ENCODE assay signal across 9 cellular contexts in the genomic region with DNA sequence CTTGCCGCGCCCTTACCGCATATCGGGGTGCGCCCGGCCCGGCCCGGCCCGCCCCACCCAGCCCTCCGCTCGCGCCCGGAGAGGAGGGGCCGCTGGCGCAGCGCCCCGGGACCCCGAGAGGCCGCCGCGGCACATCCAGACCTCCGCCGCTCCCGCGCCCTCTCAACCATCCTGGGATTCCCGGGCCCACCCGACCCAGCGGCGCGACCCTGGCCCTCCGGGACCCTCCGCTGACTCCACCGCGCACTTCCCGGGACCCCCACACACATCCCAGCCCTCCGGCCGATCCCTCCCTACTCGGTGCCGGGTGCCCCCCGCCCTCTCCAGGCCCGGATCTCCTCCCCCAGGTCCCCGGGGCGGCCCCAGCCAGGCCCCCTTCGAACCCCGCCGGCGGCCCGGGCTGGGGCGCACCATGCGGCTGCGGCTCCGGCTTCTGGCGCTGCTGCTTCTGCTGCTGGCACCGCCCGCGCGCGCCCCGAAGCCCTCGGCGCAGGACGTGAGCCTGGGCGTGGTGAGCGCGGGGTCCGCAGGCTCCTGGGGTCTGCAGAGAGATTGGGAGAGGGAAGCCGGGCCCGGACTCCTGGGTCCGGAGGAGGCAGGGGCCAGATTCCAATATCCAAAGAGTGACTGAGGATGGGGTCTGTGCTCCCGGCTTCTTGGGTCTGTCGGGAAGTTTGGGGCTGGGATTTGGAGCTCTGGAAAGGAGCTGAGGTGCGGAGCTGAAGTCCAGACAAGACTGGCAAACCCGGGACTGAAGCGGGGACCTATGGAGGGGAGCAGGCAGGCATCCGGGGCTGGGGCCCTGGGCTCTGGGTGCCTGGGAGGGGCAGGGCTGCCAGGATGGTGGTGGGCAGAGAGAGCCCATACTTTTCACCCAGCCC. TPM values are rescaled to one million over a fixed set of nuclear protein-coding genes. Genes with fewer than 3 reads are reported as not detected.
DNase-seq lines count a peak whose midpoint lies in the region; ATAC-seq, FAIRE-seq and TF ChIP-seq lines count a peak whose summit lies in the region.
"Had no signal": no experiment of that assay in that cellular context is flagged by ENCODE, and none has a peak within 500 bp of the region (broad histone marks: within the 10 kb centered on the region; RNA-seq: fewer than 3 reads in every experiment).

A gene with protein sequence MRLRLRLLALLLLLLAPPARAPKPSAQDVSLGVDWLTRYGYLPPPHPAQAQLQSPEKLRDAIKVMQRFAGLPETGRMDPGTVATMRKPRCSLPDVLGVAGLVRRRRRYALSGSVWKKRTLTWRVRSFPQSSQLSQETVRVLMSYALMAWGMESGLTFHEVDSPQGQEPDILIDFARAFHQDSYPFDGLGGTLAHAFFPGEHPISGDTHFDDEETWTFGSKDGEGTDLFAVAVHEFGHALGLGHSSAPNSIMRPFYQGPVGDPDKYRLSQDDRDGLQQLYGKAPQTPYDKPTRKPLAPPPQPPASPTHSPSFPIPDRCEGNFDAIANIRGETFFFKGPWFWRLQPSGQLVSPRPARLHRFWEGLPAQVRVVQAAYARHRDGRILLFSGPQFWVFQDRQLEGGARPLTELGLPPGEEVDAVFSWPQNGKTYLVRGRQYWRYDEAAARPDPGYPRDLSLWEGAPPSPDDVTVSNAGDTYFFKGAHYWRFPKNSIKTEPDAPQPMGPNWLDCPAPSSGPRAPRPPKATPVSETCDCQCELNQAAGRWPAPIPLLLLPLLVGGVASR (plus strand): TSS at position 56 of the 881 bp plus-strand sequence. CDS start 357 bp downstream, at position 413.

- H3K27ac ChIP-seq in A549 = peak within 1 kb of the TSS; percentile 75 to 84

- ATAC-seq in A549 (peak; percentile 43 to 62), HG03469 (IDR thresholded peaks at IDR 0.05; ENCODE audit: unreplicated experiment) (no peak)

- H3K4me1 Mint-ChIP-seq in IgD-negative memory B cell = peaks cover 5 to 7% (median 5%) of the 10 kb centered on the region in 3 donors
- H3K4me1 Mint-ChIP-seq in mesothelial cell of epicardium = peaks cover 7% of the 10 kb centered on the region

- peaks cover 33% of the 10 kb centered on the region for H3K27me3 Mint-ChIP-seq in IgD-negative memory B cell
- peaks cover 93% of the 10 kb centered on the region for H3K27me3 Mint-ChIP-seq in mesothelial cell of epicardium (ENCODE audit: low read depth)

- H3K4me3 ChIP-seq in A549 (peak within 1 kb of the TSS; percentile 75), cardiac fibroblast (replicated peaks in 1 of 2; ENCODE audit: low read depth in 2 of 2, low read length in 2 of 2) (peak within 1 kb of the TSS; percentile 44 to 47)

- POLR2A ChIA-PET in A549 (lab: Yijun Ruan, JAX) = interaction anchor here (0.7 to 1.4 kb wide), 3 partner anchors 22 to 72 kb away, joined by 3 to 6 read pairs (median 3); no protein-coding TSS in a partner anchor

- TF ChIP-seq CTCF in A549 (IDR thresholded peaks at IDR 0.05) = no peak
- no peak for TF ChIP-seq CTCF in cardiac fibroblast (IDR thresholded peaks at IDR 0.05; ENCODE audit: low read depth, low read length)
- TF ChIP-seq CTCF in mesothelial cell of epicardium (IDR thresholded peaks at IDR 0.05; ENCODE audit: unreplicated experiment) = no peak

- peak within 1 kb of the TSS; percentile 100 for H3K4me2 ChIP-seq in A549

- H3K27ac Mint-ChIP-seq in IgD-negative memory B cell = no peak within 1 kb of the TSS
- no peak within 1 kb of the TSS for H3K27ac Mint-ChIP-seq in mesothelial cell of epicardium

- no peak for TF ChIP-seq EP300 in A549 (IDR thresholded peaks at IDR 0.05)

- TF ChIP-seq POLR2A in A549 (IDR thresholded peaks at IDR 0.05; ENCODE audit: low read length) (no peak), GM12892 (IDR thresholded peaks at IDR 0.05; ENCODE audit: low read depth, low read length) (no peak)

- H3K9me3 Mint-ChIP-seq in IgD-negative memory B cell (no peaks in the 10 kb centered on the region), mesothelial cell of epicardium (no peaks in the 10 kb centered on the region)

- H3K9me3 ChIP-seq in A549 = no peaks in the 10 kb centered on the region

- no peak for TF ChIP-seq RAD21 in A549 (conservative IDR thresholded peaks at IDR 0.05 in 1 of 2, IDR thresholded peaks at IDR 0.05 in 1 of 2)

- H3K36me3 Mint-ChIP-seq in IgD-negative memory B cell (no peaks in the 10 kb centered on the region), mesothelial cell of epicardium (no peaks in the 10 kb centered on the region)

- CTCF ChIA-PET in A549 (lab: Yijun Ruan, JAX) = interaction anchor here (1.5 to 6.2 kb wide), 5 partner anchors 12 to 83 kb away, joined by 3 to 104 read pairs (median 10); no protein-coding TSS in a partner anchor

- DNase-seq in A549 (ENCODE audit: low read depth in 1 of 2, low spot score in 1 of 2) = no peak
- no peak for DNase-seq in cardiac fibroblast (ENCODE audit: low read depth in 2 of 2)
- DNase-seq in mesothelial cell of epicardium (ENCODE audit: low spot score in 2 of 2, unreplicated experiment in 2 of 2) = no peak
- DNase-seq in RKO (ENCODE audit: low spot score) = no peak
- no peak for DNase-seq in T-helper 9 cell
- no peak for DNase-seq in GM12892 (ENCODE audit: insufficient read length)

- WGBS in A549 (ENCODE audit: missing lambda C conversion rate) = 88% methylated on average over 21 of the region's 75 CpGs

- H3K4me3 Mint-ChIP-seq in IgD-negative memory B cell (peak within 1 kb of the TSS; percentile 80 to 93 (median 88)), mesothelial cell of epicardium (peak within 1 kb of the TSS; percentile 63)

- H3K4me1 ChIP-seq in A549 = peaks cover 3% of the 10 kb centered on the region; the same call in 1 of the 3 replicates

- FAIRE-seq in A549 (lab: Jason Lieb, UNC) = no peak
- no peak for FAIRE-seq in GM12892 (lab: Jason Lieb, UNC)

TF ChIP-seq in A549, 52 proteins besides CTCF, POLR2A, EP300 and RAD21:
- TF ChIP-seq CBX8 (IDR thresholded peaks at IDR 0.05) = no peak
- TF ChIP-seq EHMT2 (IDR thresholded peaks at IDR 0.05; ENCODE audit: low read depth) = no peak
- no peak for TF ChIP-seq MAFK (IDR thresholded peaks at IDR 0.05; ENCODE audit: partially characterized antibody)
- no peak for TF ChIP-seq TP53 (CRISPR knock-in tag; IDR thresholded peaks at IDR 0.05)
- TF ChIP-seq, protein P1, sequence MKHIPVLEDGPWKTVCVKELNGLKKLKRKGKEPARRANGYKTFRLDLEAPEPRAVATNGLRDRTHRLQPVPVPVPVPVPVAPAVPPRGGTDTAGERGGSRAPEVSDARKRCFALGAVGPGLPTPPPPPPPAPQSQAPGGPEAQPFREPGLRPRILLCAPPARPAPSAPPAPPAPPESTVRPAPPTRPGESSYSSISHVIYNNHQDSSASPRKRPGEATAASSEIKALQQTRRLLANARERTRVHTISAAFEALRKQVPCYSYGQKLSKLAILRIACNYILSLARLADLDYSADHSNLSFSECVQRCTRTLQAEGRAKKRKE (CRISPR knock-in tag; IDR thresholded peaks at IDR 0.05; ENCODE audit: low read depth) = no peak
- TF ChIP-seq FOXS1 (CRISPR knock-in tag; IDR thresholded peaks at IDR 0.05) = no peak
- no peak for TF ChIP-seq NFE2L2 (conservative IDR thresholded peaks at IDR 0.05; ENCODE audit: low read length)
- TF ChIP-seq JUN (IDR thresholded peaks at IDR 0.05) = no peak
- TF ChIP-seq, protein P2, sequence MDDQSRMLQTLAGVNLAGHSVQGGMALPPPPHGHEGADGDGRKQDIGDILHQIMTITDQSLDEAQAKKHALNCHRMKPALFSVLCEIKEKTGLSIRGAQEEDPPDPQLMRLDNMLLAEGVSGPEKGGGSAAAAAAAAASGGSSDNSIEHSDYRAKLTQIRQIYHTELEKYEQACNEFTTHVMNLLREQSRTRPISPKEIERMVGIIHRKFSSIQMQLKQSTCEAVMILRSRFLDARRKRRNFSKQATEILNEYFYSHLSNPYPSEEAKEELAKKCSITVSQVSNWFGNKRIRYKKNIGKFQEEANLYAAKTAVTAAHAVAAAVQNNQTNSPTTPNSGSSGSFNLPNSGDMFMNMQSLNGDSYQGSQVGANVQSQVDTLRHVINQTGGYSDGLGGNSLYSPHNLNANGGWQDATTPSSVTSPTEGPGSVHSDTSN (IDR thresholded peaks at IDR 0.05) = no peak

RNA-seq across cellular contexts. Expression of the gene that starts here (rescaled TPM):
- polyA plus RNA-seq in A549 (2011; rRNA removed) (0.03 and 0.04 TPM in 2 replicates), A549 (2017; fragmentation: RNase III; extraction: RNeasy Plus Mini Kit Qiagen cat#74134 plus additional on column Dnase treatment) (0.25 to 0.31 TPM (median 0.25 TPM) in 3 replicates), IgD-negative memory B cell (0.40 TPM)
- 0.24 and 0.31 TPM in 2 replicates for polyA plus RNA-seq in A549 (2012; cell fraction: cytosol; rRNA removed)
- 0.71 and 1.0 TPM in 2 replicates for polyA plus RNA-seq in A549 (2012; cell fraction: nucleus; rRNA removed)
- 0.05 and 0.17 TPM in 2 replicates for polyA minus RNA-seq in A549 (2011; rRNA and poly(A)+ RNA removed)
- total RNA-seq in mesothelial cell of epicardium = 0.09 to 0.16 TPM (median 0.11 TPM) in 3 replicates
- polyA plus RNA-seq in GM12892 (2012; ENCODE audit: missing spikeins) = 0.81 TPM
- total RNA-seq: RPMI7951 had no signal
